8 cellular contexts compared by ENCODE assay signal in genomic region chr12:50763637-50764115, GRCh38. TPM values are rescaled to one million over a fixed set of nuclear protein-coding genes. Genes with fewer than 3 reads are reported as not detected.
DNase-seq lines count a peak whose midpoint lies in the region; ATAC-seq and TF ChIP-seq lines count a peak whose summit lies in the region.

ATF1 (plus strand) TSS chr12:50764101; CDS start chr12:50780146, 16,045 bp downstream.

- peak within 1 kb of the TSS; percentile 82 to 91 for H3K9ac ChIP-seq in liver (ENCODE audit: low read depth in 1 of 2, low read length in 2 of 2)

- DNase-seq in BE2C: peak; percentile 92
- peak; percentile 87 for DNase-seq in GM19238 (ENCODE audit: insufficient read length, low spot score)
- peak; percentile 85 for DNase-seq in NCI-H526 treated with DMSO at 0.1 percent for 48 hours (lab: John Stamatoyannopoulos, UW)
- peak; percentile 85 for DNase-seq in activated CD4-positive, alpha-beta T cell treated with anti-CD3 and anti-CD28 coated beads, Interleukin-2, amount 50 U/mL, for 1 hour
- peak; percentile 95 for DNase-seq in dermis blood vessel endothelial cell
- DNase-seq in stimulated activated CD4-positive, alpha-beta T cell treated with anti-CD3 and anti-CD28 coated beads, Interleukin-4, amount 100 ng/mL, for 1 hour: peak; percentile 88

- ATAC-seq in HG03442 (IDR thresholded peaks at IDR 0.05; ENCODE audit: unreplicated experiment): peak; percentile 77

- H3K4me1 ChIP-seq in BE2C (peaks cover 7% of the 10 kb centered on the region), liver (ENCODE audit: control insufficient read depth in 4 of 4, insufficient read depth in 4 of 4, low read length in 3 of 4) (peaks cover 0 to 28% (median 22%) of the 10 kb centered on the region in 4 donors)

- H3K9me3 ChIP-seq in BE2C (no peaks in the 10 kb centered on the region; the same call in 1 of the 2 replicates), liver (ENCODE audit: control insufficient read depth in 4 of 4, low read length in 3 of 4) (no peaks in the 10 kb centered on the region)

- H3K36me3 ChIP-seq in BE2C (no peaks in the 10 kb centered on the region), liver (ENCODE audit: control insufficient read depth in 4 of 4, insufficient read depth in 3 of 4, low read depth in 1 of 4, low read length in 3 of 4) (no peaks in the 10 kb centered on the region)

- TF ChIP-seq CTCF in BE2C (IDR thresholded peaks at IDR 0.05; ENCODE audit: low read depth, low read length) (no peak), liver (IDR thresholded peaks at IDR 0.05; ENCODE audit: low read depth, low read length, missing input control) (no peak)

- H3K27me3 ChIP-seq in BE2C (no peaks in the 10 kb centered on the region), liver (ENCODE audit: control insufficient read depth in 4 of 4, insufficient read depth in 4 of 4, low read length in 3 of 4) (no peaks in the 10 kb centered on the region)

- H3K4me3 ChIP-seq in BE2C (ENCODE audit: low read depth, low read length) (peak within 1 kb of the TSS; percentile 77), liver (ENCODE audit: low read depth in 1 of 3, low read length in 3 of 3) (peak within 1 kb of the TSS; percentile 82 to 91 (median 83))

- no peak for TF ChIP-seq RAD21 in liver (IDR thresholded peaks at IDR 0.05)

- H3K27ac ChIP-seq in liver (ENCODE audit: low read depth in 1 of 2, low read length in 2 of 2): peak within 1 kb of the TSS; percentile 94 to 100

- under 1% methylated on average over 41 of the region's 41 CpGs for whole genome bisulfite sequencing in liver

TF ChIP-seq in liver, 16 proteins besides CTCF, POLR2A, EP300 and RAD21:
- TF ChIP-seq HNF4A (conservative IDR thresholded peaks at IDR 0.05) (peak in 1 of 2 donors; percentile 16), YY1 (IDR thresholded peaks at IDR 0.05) (peak; percentile 98), RXRA (IDR thresholded peaks at IDR 0.05) (peak; percentile 20 to 28), REST (IDR thresholded peaks at IDR 0.05) (no peak), JUND (IDR thresholded peaks at IDR 0.05) (peak in 1 of 2 donors; percentile 22), EGR1 (IDR thresholded peaks at IDR 0.05; ENCODE audit: low read depth in 2 of 2) (peak in 1 of 2 donors; percentile 23), NR2F2 (IDR thresholded peaks at IDR 0.05) (peak; percentile 36)
- TF ChIP-seq, protein P1, sequence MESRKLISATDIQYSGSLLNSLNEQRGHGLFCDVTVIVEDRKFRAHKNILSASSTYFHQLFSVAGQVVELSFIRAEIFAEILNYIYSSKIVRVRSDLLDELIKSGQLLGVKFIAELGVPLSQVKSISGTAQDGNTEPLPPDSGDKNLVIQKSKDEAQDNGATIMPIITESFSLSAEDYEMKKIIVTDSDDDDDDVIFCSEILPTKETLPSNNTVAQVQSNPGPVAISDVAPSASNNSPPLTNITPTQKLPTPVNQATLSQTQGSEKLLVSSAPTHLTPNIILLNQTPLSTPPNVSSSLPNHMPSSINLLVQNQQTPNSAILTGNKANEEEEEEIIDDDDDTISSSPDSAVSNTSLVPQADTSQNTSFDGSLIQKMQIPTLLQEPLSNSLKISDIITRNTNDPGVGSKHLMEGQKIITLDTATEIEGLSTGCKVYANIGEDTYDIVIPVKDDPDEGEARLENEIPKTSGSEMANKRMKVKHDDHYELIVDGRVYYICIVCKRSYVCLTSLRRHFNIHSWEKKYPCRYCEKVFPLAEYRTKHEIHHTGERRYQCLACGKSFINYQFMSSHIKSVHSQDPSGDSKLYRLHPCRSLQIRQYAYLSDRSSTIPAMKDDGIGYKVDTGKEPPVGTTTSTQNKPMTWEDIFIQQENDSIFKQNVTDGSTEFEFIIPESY (IDR thresholded peaks at IDR 0.05): no peak

RNA-seq across cellular contexts. Expression of gene ATF1, which starts in this region (rescaled TPM):
- polyA plus RNA-seq in BE2C (2012; ENCODE audit: insufficient read depth, insufficient read length, low read depth): 32.3 TPM
- total RNA-seq in dermis blood vessel endothelial cell (14.6 and 21.3 TPM in 2 replicates), liver (10 to 100 TPM in 1 of 2 donors, 1 to 10 TPM in 1; 9.5 to 17.0 TPM)
- polyA plus RNA-seq in liver: 1 to 10 TPM; 6.3 to 7.0 TPM

Comparison
In these comparisons a context has a peak if more than half of its experiments do, and no peak if none do; other contexts are left out.
1. Peak in every context shown above with its lines: DNase-seq, ATAC-seq, H3K4me3 ChIP-seq and H3K27ac ChIP-seq.